ENCODE assay signal across 10 cellular contexts in genomic region chr1:216528816-216529215, GRCh38.
DNase-seq lines count a peak whose midpoint lies in the region; ATAC-seq and TF ChIP-seq lines count a peak whose summit lies in the region.
"Had no signal": no experiment of that assay in that cellular context is flagged by ENCODE, and none has a peak within 500 bp of the region (broad histone marks: within the 10 kb centered on the region; RNA-seq: fewer than 3 reads in every experiment).

No MANE protein-coding gene starts in this region.

- no peaks in the 10 kb centered on the region for H3K27me3 ChIP-seq in CD8-positive, alpha-beta memory T cell (ENCODE audit: insufficient read depth, low read length, poor library complexity, severe bottlenecking)
- no peaks in the 10 kb centered on the region for H3K27me3 ChIP-seq in BE2C

- CTCF ChIA-PET in CD8-positive, alpha-beta memory T cell (lab: Charles Lee) = interaction anchor here (1.6 kb wide), 1 partner anchor 10 kb away, joined by 4 read pairs; no protein-coding TSS in a partner anchor
- CTCF ChIA-PET in activated CD4-positive, alpha-beta T cell treated with anti-CD3 and anti-CD28 coated beads for 36 hours (lab: Charles Lee) = no interaction called here

- H3K4me1 Mint-ChIP-seq in IgD-negative memory B cell (peaks cover 37 to 48% (median 39%) of the 10 kb centered on the region in 3 donors), naive B cell (peaks cover 21 to 53% (median 28%) of the 10 kb centered on the region in 3 donors), osteocyte (ENCODE audit: unreplicated experiment) (no peaks in the 10 kb centered on the region)
- H3K4me1 Mint-ChIP-seq in CD8-positive, alpha-beta memory T cell = no peaks in the 10 kb centered on the region
- H3K4me1 Mint-ChIP-seq in activated CD4-positive, alpha-beta T cell treated with anti-CD3 and anti-CD28 coated beads for 36 hours = no peaks in the 10 kb centered on the region

- intact Hi-C loops in activated CD4-positive, alpha-beta T cell treated with anti-CD3 and anti-CD28 coated beads for 36 hours (cut with DNase I, micrococcal nuclease) = no loop called here

- TF ChIP-seq CTCF in osteocyte (IDR thresholded peaks at IDR 0.05) (no peak), BE2C (IDR thresholded peaks at IDR 0.05; ENCODE audit: low read depth, low read length) (no peak)

- ATAC-seq in GM18907 (IDR thresholded peaks at IDR 0.05; ENCODE audit: unreplicated experiment) (peak; percentile 92), HG02623 (IDR thresholded peaks at IDR 0.05; ENCODE audit: unreplicated experiment) (peak; percentile 92), naive B cell (ENCODE audit: low read depth in 2 of 2) (peak; percentile 86 to 87)
- no peak for ATAC-seq in activated CD4-positive, alpha-beta T cell treated with anti-CD3 and anti-CD28 coated beads for 36 hours

- H3K9me3 ChIP-seq in CD8-positive, alpha-beta memory T cell (ENCODE audit: low read length) = no peaks in the 10 kb centered on the region
- no peaks in the 10 kb centered on the region for H3K9me3 ChIP-seq in BE2C

- H3K9me3 Mint-ChIP-seq in IgD-negative memory B cell = peaks cover 2 to 6% (median 6%) of the 10 kb centered on the region in 3 donors
- H3K9me3 Mint-ChIP-seq in naive B cell = peaks cover 0 to 9% (median 4%) of the 10 kb centered on the region in 7 donors
- no peaks in the 10 kb centered on the region for H3K9me3 Mint-ChIP-seq in osteocyte (ENCODE audit: unreplicated experiment)
- H3K9me3 Mint-ChIP-seq in CD8-positive, alpha-beta memory T cell = peaks cover 1 to 31% (median 5%) of the 10 kb centered on the region in 5 donors
- H3K9me3 Mint-ChIP-seq in activated CD4-positive, alpha-beta T cell treated with anti-CD3 and anti-CD28 coated beads for 36 hours (ENCODE audit: low read depth) = peaks cover 9% of the 10 kb centered on the region

- DNase-seq in naive B cell (peak; percentile 52), osteocyte (ENCODE audit: extremely low spot score, unreplicated experiment) (no peak), BE2C (no peak)
- no peak for DNase-seq in CD8-positive, alpha-beta memory T cell
- DNase-seq in activated CD4-positive, alpha-beta T cell treated with anti-CD3 and anti-CD28 coated beads for 36 hours = no peak
- DNase-seq: effector memory CD4-positive, alpha-beta T cell; NCI-H524 treated with DMSO at 0.1 percent for 48 hours had no signal

- no peaks in the 10 kb centered on the region for H3K36me3 ChIP-seq in CD8-positive, alpha-beta memory T cell (ENCODE audit: insufficient read depth, low read length)
- peaks cover 11% of the 10 kb centered on the region for H3K36me3 ChIP-seq in BE2C

- no peak overlapping the region for H3K27ac ChIP-seq in CD8-positive, alpha-beta memory T cell (ENCODE audit: low read depth, low read length)

- H3K27ac Mint-ChIP-seq in IgD-negative memory B cell (peak overlapping the region in 2 of 3 donors; percentile 39 to 67), naive B cell (peak overlapping the region in 5 of 6 donors; percentile 29 to 85 (median 64)), osteocyte (ENCODE audit: unreplicated experiment) (no peak overlapping the region)
- no peak overlapping the region for H3K27ac Mint-ChIP-seq in CD8-positive, alpha-beta memory T cell
- H3K27ac Mint-ChIP-seq in activated CD4-positive, alpha-beta T cell treated with anti-CD3 and anti-CD28 coated beads for 36 hours = no peak overlapping the region

- H3K4me1 ChIP-seq in CD8-positive, alpha-beta memory T cell (ENCODE audit: insufficient read depth, low read length) = no peaks in the 10 kb centered on the region
- peaks cover 34% of the 10 kb centered on the region for H3K4me1 ChIP-seq in BE2C

- no peaks in the 10 kb centered on the region for H3K27me3 Mint-ChIP-seq in IgD-negative memory B cell
- H3K27me3 Mint-ChIP-seq in naive B cell = no peaks in the 10 kb centered on the region
- H3K27me3 Mint-ChIP-seq in osteocyte (ENCODE audit: unreplicated experiment) = peaks cover 25% of the 10 kb centered on the region
- no peaks in the 10 kb centered on the region for H3K27me3 Mint-ChIP-seq in CD8-positive, alpha-beta memory T cell
- no peaks in the 10 kb centered on the region for H3K27me3 Mint-ChIP-seq in activated CD4-positive, alpha-beta T cell treated with anti-CD3 and anti-CD28 coated beads for 36 hours

- H3K36me3 Mint-ChIP-seq in IgD-negative memory B cell = peaks cover 1% of the 10 kb centered on the region
- H3K36me3 Mint-ChIP-seq in naive B cell = peaks cover 0 to 4% of the 10 kb centered on the region in 2 donors
- no peaks in the 10 kb centered on the region for H3K36me3 Mint-ChIP-seq in osteocyte (ENCODE audit: unreplicated experiment)
- H3K36me3 Mint-ChIP-seq in CD8-positive, alpha-beta memory T cell = no peaks in the 10 kb centered on the region
- H3K36me3 Mint-ChIP-seq in activated CD4-positive, alpha-beta T cell treated with anti-CD3 and anti-CD28 coated beads for 36 hours (ENCODE audit: low read depth) = no peaks in the 10 kb centered on the region

- no peak overlapping the region for H3K4me3 ChIP-seq in CD8-positive, alpha-beta memory T cell (ENCODE audit: low read length)
- H3K4me3 ChIP-seq in BE2C (ENCODE audit: low read depth, low read length) = no peak overlapping the region

- POLR2A ChIA-PET in CD8-positive, alpha-beta memory T cell (lab: Charles Lee) = no interaction called here
- POLR2A ChIA-PET in activated CD4-positive, alpha-beta T cell treated with anti-CD3 and anti-CD28 coated beads for 36 hours (lab: Charles Lee) = no interaction called here

- peak overlapping the region; percentile 2 to 89 (median 54) for H3K4me3 Mint-ChIP-seq in IgD-negative memory B cell
- peak overlapping the region in 7 of 8 donors; percentile 17 to 77 (median 41) for H3K4me3 Mint-ChIP-seq in naive B cell
- H3K4me3 Mint-ChIP-seq in osteocyte (ENCODE audit: unreplicated experiment) = no peak overlapping the region
- H3K4me3 Mint-ChIP-seq in CD8-positive, alpha-beta memory T cell = no peak overlapping the region
- no peak overlapping the region for H3K4me3 Mint-ChIP-seq in activated CD4-positive, alpha-beta T cell treated with anti-CD3 and anti-CD28 coated beads for 36 hours

Comparison
In these comparisons a context has a peak if more than half of its experiments do, and no peak if none do; other contexts are left out.
1. H3K27ac Mint-ChIP-seq: peak in IgD-negative memory B cell (2 of 3) and naive B cell (5 of 6); none in osteocyte (single experiment), CD8-positive, alpha-beta memory T cell (0 of 8) and activated CD4-positive, alpha-beta T cell treated with anti-CD3 and anti-CD28 coated beads for 36 hours (single experiment).
2. H3K4me3 Mint-ChIP-seq: peak in IgD-negative memory B cell (4 of 4) and naive B cell (7 of 8); none in osteocyte (single experiment), CD8-positive, alpha-beta memory T cell (0 of 7) and activated CD4-positive, alpha-beta T cell treated with anti-CD3 and anti-CD28 coated beads for 36 hours (single experiment).